11 cellular contexts compared by ENCODE assay signal in genomic region chr4:47110670-47111069, GRCh38.
"Had no signal": no experiment of that assay in that cellular context is flagged by ENCODE, and none has a peak within 500 bp of the region (broad histone marks: within the 10 kb centered on the region; RNA-seq: fewer than 3 reads in every experiment).

No MANE protein-coding gene starts in this region.

- H3K27ac ChIP-seq: GM23248 had no signal

- H3K4me3 ChIP-seq: GM23248, GM23338, HAP-1 had no signal

- H2AFZ ChIP-seq: GM23248, GM23338 had no signal

- H3K36me3 ChIP-seq: HAP-1 had no signal

- H3K9me3 Mint-ChIP-seq: GM23338, H9, HFFc6 had no signal

- H3K4me1 ChIP-seq: HAP-1 had no signal

- H3K4me1 Mint-ChIP-seq: GM23338, H9 had no signal

- ATAC-seq: GM23338, HCT116 had no signal

- H3K4me2 ChIP-seq: GM23338 had no signal

- DNase-seq: GM23248, GOT3, H7, H9, HCEC 1CT, HFFc6 had no signal

- H3K27ac Mint-ChIP-seq: GM23338, H9, HFFc6 had no signal

- H3K9me3 ChIP-seq: HAP-1 had no signal

- H3K4me3 Mint-ChIP-seq: GM23338, H9, HFFc6 had no signal

- FAIRE-seq: H1, H54 had no signal

- H3K9ac ChIP-seq: GM23248 had no signal
